ENCODE assay signal across 26 cellular contexts in the genomic region with DNA sequence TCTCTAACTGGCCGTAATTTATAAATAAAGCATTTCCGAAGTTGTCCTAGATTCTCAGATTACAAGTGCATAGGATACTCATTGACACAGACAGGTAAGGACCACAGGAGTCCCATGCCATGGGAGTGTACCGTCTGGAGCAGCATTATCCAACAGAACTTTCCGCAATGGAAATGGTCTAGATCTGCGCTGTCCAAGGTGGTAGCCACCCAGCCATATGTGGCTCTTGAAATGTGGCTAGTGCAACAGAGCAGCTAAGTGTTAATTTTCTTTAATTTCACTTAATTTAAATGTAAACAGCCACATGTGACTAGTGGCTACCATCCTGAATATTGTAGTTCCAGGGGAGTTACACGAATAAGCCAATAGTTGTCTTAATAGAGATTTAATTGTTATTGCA.
"Had no signal": no experiment of that assay in that cellular context is flagged by ENCODE, and none has a peak within 500 bp of the region (broad histone marks: within the 10 kb centered on the region; RNA-seq: fewer than 3 reads in every experiment).

No MANE protein-coding gene starts in this region.

- ATAC-seq: left cardiac atrium; left lobe of liver; left ventricle myocardium superior; lower lobe of right lung; naive thymus-derived CD8-positive, alpha-beta T cell; pancreas; right cardiac atrium; stimulated activated effector memory CD8-positive, alpha-beta T cell treated with anti-CD3 and anti-CD28 coated beads, Interleukin-12 subunit alpha, Interleukin-12 subunit beta, amount 100 ng/mL, for 72 hours; upper lobe of right lung had no signal

- H3K4me3 ChIP-seq: lower lobe of right lung, pancreas, prostate gland, sigmoid colon, spleen, suprapubic skin, thoracic aorta, tibial artery, upper lobe of right lung had no signal

- H3K36me3 ChIP-seq: lower lobe of right lung, pancreas, prostate gland, sigmoid colon, spleen, suprapubic skin, thoracic aorta, tibial artery, upper lobe of right lung had no signal

- H3K27me3 ChIP-seq: pancreas, sigmoid colon, spleen, suprapubic skin, tibial artery, upper lobe of right lung had no signal

- H3K4me1 ChIP-seq: pancreas, prostate gland had no signal

- H3K27ac ChIP-seq: lower lobe of right lung, pancreas, prostate gland, sigmoid colon, spleen, suprapubic skin, thoracic aorta, tibial artery, upper lobe of right lung had no signal

- H3K9me3 ChIP-seq: lower lobe of right lung, pancreas, prostate gland, sigmoid colon, spleen, suprapubic skin, thoracic aorta, tibial artery, upper lobe of right lung had no signal

- DNase-seq: hippocampal formation; kidney glomerular epithelial cell; left cardiac atrium; left ventricle myocardium superior; lower lobe of right lung; mammary epithelial cell; mesenchymal stem cell; naive thymus-derived CD8-positive, alpha-beta T cell; nucleus accumbens; pancreas; posterior cingulate gyrus; retina; right cardiac atrium; sigmoid colon; small intestine; spleen; stimulated activated CD4-positive, alpha-beta T cell treated with anti-CD3 and anti-CD28 coated beads, Interleukin-4, amount 100 ng/mL, for 24 hours; stimulated activated naive CD4-positive, alpha-beta T cell; tibial artery; trophoblast cell; upper lobe of right lung had no signal
